ENCODE assay signal across 26 cellular contexts in genomic region chr14:89249972-89250371, GRCh38.
"Had no signal": no experiment of that assay in that cellular context is flagged by ENCODE, and none has a peak within 500 bp of the region (broad histone marks: within the 10 kb centered on the region; RNA-seq: fewer than 3 reads in every experiment).

No MANE protein-coding gene starts in this region.

- H3K4me3 Mint-ChIP-seq: dendritic cell treated with granulocyte-macrophage colony-stimulating factor and Interleukin-4, amounts not matched to agents 40 ng/mL and 50 ng/mL, for 4 days; endodermal cell; mesothelial cell of epicardium; stimulated activated naive CD8-positive, alpha-beta T cell treated with anti-CD3 and anti-CD28 coated beads, Interleukin-15, amount 100 ng/mL, for 72 hours had no signal

- H3K9me3 Mint-ChIP-seq: dendritic cell treated with granulocyte-macrophage colony-stimulating factor and Interleukin-4, amounts not matched to agents 40 ng/mL and 50 ng/mL, for 4 days; endodermal cell; type B pancreatic cell had no signal

- H3K4me3 ChIP-seq: gastrocnemius medialis, lower lobe of right lung, mucosa of descending colon, ovary, psoas muscle, skin epidermis, suprapubic skin, thyroid gland had no signal

- H3K27ac ChIP-seq: gastrocnemius medialis, lower lobe of right lung, ovary, psoas muscle, skin epidermis, suprapubic skin had no signal

- H3K27me3 Mint-ChIP-seq: dendritic cell treated with granulocyte-macrophage colony-stimulating factor and Interleukin-4, amounts not matched to agents 40 ng/mL and 50 ng/mL, for 4 days; naive thymus-derived CD4-positive, alpha-beta T cell; stimulated activated naive CD8-positive, alpha-beta T cell treated with anti-CD3 and anti-CD28 coated beads, Interleukin-15, amount 100 ng/mL, for 72 hours; type B pancreatic cell had no signal

- DNase-seq: effector CD8-positive, alpha-beta T cell; endodermal cell; foreskin fibroblast; gastrocnemius medialis; head of caudate nucleus; left ventricle myocardium superior; lower lobe of right lung; mucosa of descending colon; naive thymus-derived CD4-positive, alpha-beta T cell; occipital lobe; ovary; posterior cingulate gyrus; psoas muscle; right cardiac atrium; stimulated activated CD4-positive, alpha-beta T cell treated with anti-CD3 and anti-CD28 coated beads, Interleukin-15, amount 100 ng/mL, for 24 hours; stimulated activated CD4-positive, alpha-beta T cell treated with anti-CD3 and anti-CD28 coated beads, Interleukin-2, amount 100 ng/mL, for 48 hours; stimulated activated naive CD4-positive, alpha-beta T cell; stimulated activated naive CD8-positive, alpha-beta T cell treated with anti-CD3 and anti-CD28 coated beads, Interleukin-15, amount 100 ng/mL, for 72 hours had no signal

- H3K27me3 ChIP-seq: gastrocnemius medialis, ovary, suprapubic skin, thyroid gland had no signal

- H3K9me3 ChIP-seq: gastrocnemius medialis, lower lobe of right lung, mucosa of descending colon, ovary, psoas muscle, suprapubic skin, thyroid gland had no signal

- ATAC-seq: esophagus mucosa; gastrocnemius medialis; left ventricle myocardium superior; mucosa of descending colon; naive thymus-derived CD4-positive, alpha-beta T cell; psoas muscle; right cardiac atrium; stimulated activated naive CD8-positive, alpha-beta T cell treated with anti-CD3 and anti-CD28 coated beads, Interleukin-15, amount 100 ng/mL, for 72 hours had no signal

- H3K36me3 ChIP-seq: gastrocnemius medialis, lower lobe of right lung, ovary, suprapubic skin, thyroid gland had no signal

- H3K27ac Mint-ChIP-seq: endodermal cell; stimulated activated naive CD8-positive, alpha-beta T cell treated with anti-CD3 and anti-CD28 coated beads, Interleukin-15, amount 100 ng/mL, for 72 hours had no signal

- FAIRE-seq: colon had no signal
